ENCODE assay signal across 21 cellular contexts in genomic region chr4:47469951-47470350, GRCh38. TPM values are rescaled to one million over a fixed set of nuclear protein-coding genes. Genes with fewer than 3 reads are reported as not detected.
DNase-seq lines count a peak whose midpoint lies in the region; ATAC-seq and TF ChIP-seq lines count a peak whose summit lies in the region.
"Had no signal": no experiment of that assay in that cellular context is flagged by ENCODE, and none has a peak within 500 bp of the region (broad histone marks: within the 10 kb centered on the region; RNA-seq: fewer than 3 reads in every experiment).

No MANE protein-coding gene starts in this region.

- no peak for ATAC-seq in left cardiac atrium
- ATAC-seq: gastroesophageal sphincter; stimulated activated naive B cell treated with anti-CD40 and anti-IgM and Interleukin-4, amounts not matched to agents 10 μg/mL and 1 μg/mL and 100 μg/mL, for 72 hours; T-helper 17 cell had no signal

- H2BK12ac ChIP-seq in trophoblast cell (ENCODE audit: low read length), result no peak overlapping the region

- no peak overlapping the region for H4K12ac ChIP-seq in trophoblast cell (ENCODE audit: low read depth, low read length)

- H3K9me3 ChIP-seq in GM23248 (ENCODE audit: low read depth) (no peaks in the 10 kb centered on the region), adipocyte (ENCODE audit: control insufficient read depth, low read length) (no peaks in the 10 kb centered on the region), trophoblast cell (ENCODE audit: insufficient read depth, low read depth, low read length) (no peaks in the 10 kb centered on the region)
- H3K9me3 ChIP-seq: gastroesophageal sphincter had no signal

- H3K4me3 ChIP-seq in GM23248 (no peak overlapping the region), adipocyte (ENCODE audit: low read length) (no peak overlapping the region), fibroblast of pulmonary artery (replicated peaks; ENCODE audit: low read depth, low read length) (no peak overlapping the region), trophoblast cell (ENCODE audit: low read depth, low read length) (no peak overlapping the region)
- H3K4me3 ChIP-seq: dorsolateral prefrontal cortex, gastroesophageal sphincter had no signal

- no peak overlapping the region for H3K18ac ChIP-seq in trophoblast cell (ENCODE audit: low read length)

- H3K79me2 ChIP-seq in GM23248 (ENCODE audit: insufficient read depth) (no peaks in the 10 kb centered on the region), trophoblast cell (ENCODE audit: control insufficient read depth, insufficient read depth, low read length, poor library complexity) (no peaks in the 10 kb centered on the region)

- H3K9ac ChIP-seq in GM23248, result no peak overlapping the region
- no peak overlapping the region for H3K9ac ChIP-seq in adipocyte (ENCODE audit: low read length)
- no peak overlapping the region for H3K9ac ChIP-seq in trophoblast cell (ENCODE audit: low read length)

- peaks cover 28% of the 10 kb centered on the region for H3K4me1 ChIP-seq in GM23248 (ENCODE audit: insufficient read depth)
- H3K4me1 ChIP-seq in adipocyte (ENCODE audit: control insufficient read depth, insufficient read depth, low read length), result peaks cover 12% of the 10 kb centered on the region
- peaks cover 5 to 8% of the 10 kb centered on the region in 2 experiments for H3K4me1 ChIP-seq in trophoblast cell (ENCODE audit: control insufficient read depth in 1 of 2, insufficient read depth in 2 of 2, low read length in 2 of 2)
- H3K4me1 ChIP-seq: gastroesophageal sphincter had no signal

- 0 out of 2 replicates have a peak overlapping the region, but pooled peaks have one; percentile 8 for H2AFZ ChIP-seq in GM23248
- no peak overlapping the region for H2AFZ ChIP-seq in trophoblast cell (ENCODE audit: insufficient read depth, low read length, poor library complexity)

- H4K20me1 ChIP-seq in GM23248 (ENCODE audit: insufficient read depth), result no peaks in the 10 kb centered on the region

- H2AK5ac ChIP-seq in trophoblast cell (ENCODE audit: low read length), result no peak overlapping the region

- in situ Hi-C loops in GM23248 (cut with MboI), result no loop called here

- H2BK120ac ChIP-seq in trophoblast cell (ENCODE audit: insufficient read depth, low read length, poor library complexity), result no peak overlapping the region

- H3K36me3 ChIP-seq in GM23248 (ENCODE audit: low read depth) (no peaks in the 10 kb centered on the region), adipocyte (ENCODE audit: control insufficient read depth, insufficient read depth, low read length, severe bottlenecking) (no peaks in the 10 kb centered on the region), trophoblast cell (ENCODE audit: control insufficient read depth in 1 of 2, insufficient read depth in 2 of 2, low read length in 2 of 2) (no peaks in the 10 kb centered on the region)
- H3K36me3 ChIP-seq: gastroesophageal sphincter had no signal

- DNase-seq in GM23248 (peak; percentile 62), adipocyte (ENCODE audit: low read depth) (peak; percentile 41), fibroblast of pulmonary artery (ENCODE audit: low read depth) (peak; percentile 36), trophoblast cell (peak in 1 of 2 donors; percentile 88), NCI-H1436 treated with DMSO at 0.1 percent for 48 hours (lab: John Stamatoyannopoulos, UW) (no peak), cerebellar nuclear complex (lab: John Stamatoyannopoulos, UW) (no peak), left cardiac atrium (no peak), T-helper 2 cell (no peak)
- DNase-seq: activated CD4-positive, alpha-beta T cell treated with anti-CD3 and anti-CD28 coated beads, Interleukin-2, amount 50 U/mL, for 48 hours; activated effector memory CD4-positive, alpha-beta T cell treated with Interleukin-2 at 50 U/mL for 16 hours; AML-193; caudate nucleus; COR-L47; dorsolateral prefrontal cortex; mammary epithelial cell; NCI-H1436; NCI-H526; small intestine; stimulated activated naive B cell treated with anti-CD40 and anti-IgM and Interleukin-4, amounts not matched to agents 10 μg/mL and 1 μg/mL and 100 μg/mL, for 72 hours; T-helper 17 cell had no signal

- no peak overlapping the region for H4K8ac ChIP-seq in trophoblast cell (ENCODE audit: low read depth, low read length)

- H3F3A ChIP-seq in GM23248 (ENCODE audit: insufficient read depth), result peaks cover 15% of the 10 kb centered on the region

- H3K4me2 ChIP-seq in GM23248 (ENCODE audit: unreplicated experiment) (peak overlapping the region; percentile 10), trophoblast cell (ENCODE audit: low read length) (no peak overlapping the region)

- WGBS in GM23248 (ENCODE audit: low coverage in 1 of 2, low lambda C conversion rate in 2 of 2, missing lambda C conversion rate in 2 of 2), 2 experiments, result 78 to 79% methylated on average over 3 of the region's 3 CpGs
- no CpG with 5 or more reads among the region's 3 CpGs for WGBS in trophoblast cell (ENCODE audit: extremely low coverage, insufficient coverage, insufficient read length)

- H3K23ac ChIP-seq in trophoblast cell (ENCODE audit: low read length), result no peak overlapping the region

- no peak for TF ChIP-seq CTCF in fibroblast of pulmonary artery (IDR thresholded peaks at IDR 0.05; ENCODE audit: low read length, missing control alignments)

- H3K27me3 ChIP-seq in GM23248 (replicated peaks; ENCODE audit: insufficient read depth), result no peaks in the 10 kb centered on the region
- no peaks in the 10 kb centered on the region for H3K27me3 ChIP-seq in adipocyte (replicated peaks; ENCODE audit: control insufficient read depth, insufficient read depth, low read length)
- H3K27me3 ChIP-seq in trophoblast cell (ENCODE audit: insufficient read depth, low read length), result no peaks in the 10 kb centered on the region
- H3K27me3 ChIP-seq: dorsolateral prefrontal cortex, gastroesophageal sphincter had no signal

- H3K79me1 ChIP-seq in trophoblast cell (ENCODE audit: low read length), result peaks cover 18% of the 10 kb centered on the region

- H4K91ac ChIP-seq in trophoblast cell (ENCODE audit: low read depth, low read length), result no peak overlapping the region

- 0 out of 2 replicates have a peak, but pooled peaks cover 7% of the 10 kb centered on the region for H3K9me2 ChIP-seq in GM23248 (ENCODE audit: insufficient read depth)

- H3K27ac ChIP-seq in GM23248 (peak overlapping the region; percentile 14), trophoblast cell (ENCODE audit: low read depth, low read length) (peak overlapping the region; percentile 62)
- H3K27ac ChIP-seq: dorsolateral prefrontal cortex, gastroesophageal sphincter had no signal

- no peak overlapping the region for H3K14ac ChIP-seq in trophoblast cell (ENCODE audit: low read length)

- no peak overlapping the region for H3K4ac ChIP-seq in trophoblast cell (ENCODE audit: low read depth, low read length)

- no peak overlapping the region for H2BK5ac ChIP-seq in trophoblast cell (ENCODE audit: low read depth, low read length, poor library complexity)

- intact Hi-C loops in left cardiac atrium (cut with DNase I), result loop anchor here in 1 of 2 donors (10.0 kb wide), 1 partner anchor 95 kb away; no protein-coding TSS in a partner anchor

RNA-seq across cellular contexts. Expression of gene COMMD8, which starts 6.4 kb away (rescaled TPM):
- total RNA-seq in GM23248 (2014; rRNA removed; shearing (Covaris generic)), result 41.7 and 58.0 TPM in 2 replicates
- polyA plus RNA-seq in GM23248 (2016; fragmentation: Nextera tagmentation; extraction: Ambion mirVana), result 71.7 and 74.9 TPM in 2 replicates
- 30.8 and 32.7 TPM in 2 replicates for polyA plus RNA-seq in trophoblast cell (2013)
- 10 to 100 TPM; 14.2 to 15.3 TPM for total RNA-seq in left cardiac atrium

RNA-seq across cellular contexts. Expression of gene ATP10D, which starts 15.1 kb away (rescaled TPM):
- total RNA-seq in GM23248 (2014; rRNA removed; shearing (Covaris generic)), result 41.9 and 45.4 TPM in 2 replicates
- 30.7 and 34.9 TPM in 2 replicates for polyA plus RNA-seq in GM23248 (2016; fragmentation: Nextera tagmentation; extraction: Ambion mirVana)
- 196 and 211 TPM in 2 replicates for polyA plus RNA-seq in trophoblast cell (2013)
- total RNA-seq in left cardiac atrium, result 10 to 100 TPM; 11.3 to 14.1 TPM

Comparison
In these comparisons a context has a peak if more than half of its experiments do, and no peak if none do; other contexts are left out.
1. DNase-seq: peak in GM23248 (single experiment), adipocyte (single experiment) and fibroblast of pulmonary artery (single experiment); none in NCI-H1436 treated with DMSO at 0.1 percent for 48 hours (single experiment), cerebellar nuclear complex (0 of 2), left cardiac atrium (single experiment) and T-helper 2 cell (0 of 5).